12 cellular contexts compared by ENCODE assay signal in the genomic region with DNA sequence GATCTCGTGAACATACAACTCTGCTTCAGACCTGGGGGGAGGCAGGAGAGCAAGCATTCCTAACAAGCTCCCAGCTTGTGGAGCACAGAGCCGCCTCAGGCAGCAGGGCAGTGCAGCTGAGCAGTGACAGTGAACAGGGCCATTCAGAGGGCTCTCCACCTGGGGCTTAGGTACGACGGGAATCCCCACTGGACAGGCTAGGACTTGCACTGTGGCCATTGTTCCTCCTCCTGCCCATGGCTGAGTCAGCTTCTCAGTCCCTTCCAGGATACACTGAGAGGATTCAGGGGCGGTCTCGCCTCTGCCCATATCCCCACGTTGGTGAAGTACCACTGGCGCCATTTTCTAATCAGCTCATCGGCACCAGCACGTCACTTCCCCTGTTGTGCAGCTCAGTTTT.
DNase-seq lines count a peak whose midpoint lies in the region; ATAC-seq and TF ChIP-seq lines count a peak whose summit lies in the region.
"Had no signal": no experiment of that assay in that cellular context is flagged by ENCODE, and none has a peak within 500 bp of the region (broad histone marks: within the 10 kb centered on the region; RNA-seq: fewer than 3 reads in every experiment).

No MANE protein-coding gene starts in this region.

- H3K27ac ChIP-seq in brain microvascular endothelial cell: no peak overlapping the region
- H3K27ac ChIP-seq: C4-2B, VCaP had no signal

- H3K27me3 Mint-ChIP-seq in CD14-positive monocyte (ENCODE audit: low read depth in 3 of 3) (no peaks in the 10 kb centered on the region), T-cell (no peaks in the 10 kb centered on the region)

- H3K4me1 ChIP-seq in iPS-15b (ENCODE audit: control insufficient read depth, insufficient read depth, low read length): peaks cover 32% of the 10 kb centered on the region

- ATAC-seq in HG03442 (IDR thresholded peaks at IDR 0.05; ENCODE audit: unreplicated experiment) (peak; percentile 40), T-cell (replicated peaks in 1 of 4) (peak in 3 of 4 experiments; percentile 18 to 23 (median 21)), HG03045 (IDR thresholded peaks at IDR 0.05; ENCODE audit: unreplicated experiment) (no peak)

- CTCF ChIA-PET in T-cell (lab: Charles Lee): interaction anchor here in 1 of 2 donors (1.7 kb wide), 1 partner anchor 74 kb away, joined by 4 read pairs; the partner anchor contains the start of gene IKZF1

- in situ Hi-C loops in brain microvascular endothelial cell (cut with HindIII; ENCODE audit: low pct_ligation_motif_present, low sequenced_read_pairs): no loop called here

- peaks cover 0 to 3% (median 0%) of the 10 kb centered on the region in 7 donors for H3K9me3 Mint-ChIP-seq in CD14-positive monocyte
- H3K9me3 Mint-ChIP-seq in T-cell: no peaks in the 10 kb centered on the region

- no peak for TF ChIP-seq CTCF in CD14-positive monocyte (IDR thresholded peaks at IDR 0.05)
- TF ChIP-seq CTCF in brain microvascular endothelial cell (IDR thresholded peaks at IDR 0.05; ENCODE audit: low read depth, low read length, missing control alignments): no peak

- H3K4me1 Mint-ChIP-seq in CD14-positive monocyte: peaks cover 2% of the 10 kb centered on the region
- H3K4me1 Mint-ChIP-seq in T-cell: peaks cover 92 to 97% (median 96%) of the 10 kb centered on the region in 3 donors

- DNase-seq in CD14-positive monocyte (ENCODE audit: low spot score) (no peak), T-cell (no peak), brain microvascular endothelial cell (no peak), hepatic stellate cell (ENCODE audit: low spot score) (no peak), occipital lobe (lab: John Stamatoyannopoulos, UW) (no peak)
- DNase-seq: NCI-H1048, retina had no signal

- no peak overlapping the region for H3K4me3 Mint-ChIP-seq in CD14-positive monocyte
- peak overlapping the region in 1 of 3 donors; percentile 15 for H3K4me3 Mint-ChIP-seq in T-cell

- H3K27me3 ChIP-seq in iPS-15b (ENCODE audit: control insufficient read depth, insufficient read depth, low read length) (no peaks in the 10 kb centered on the region), brain microvascular endothelial cell (replicated peaks) (no peaks in the 10 kb centered on the region)

- H3K9ac ChIP-seq in iPS-15b (ENCODE audit: low read depth, low read length): no peak overlapping the region

- intact Hi-C loops in CD14-positive monocyte (cut with micrococcal nuclease): no loop called here

- POLR2A ChIA-PET in T-cell (lab: Charles Lee): interaction anchor here in 1 of 2 donors (0.5 kb wide), 1 partner anchor 337 kb away, joined by 3 read pairs; no protein-coding TSS in a partner anchor

- H3K27ac Mint-ChIP-seq in CD14-positive monocyte (peak overlapping the region; percentile 6 to 73 (median 64)), T-cell (peak overlapping the region; percentile 71 to 86)

- H3K4me3 ChIP-seq in iPS-15b (ENCODE audit: low read depth, low read length) (peak overlapping the region; percentile 31), brain microvascular endothelial cell (ENCODE audit: low read depth, low read length) (no peak overlapping the region)

- H3K36me3 Mint-ChIP-seq in CD14-positive monocyte: peaks cover 85 to 93% of the 10 kb centered on the region in 2 donors
- peaks cover 74% of the 10 kb centered on the region for H3K36me3 Mint-ChIP-seq in T-cell

- H3K9me3 ChIP-seq in iPS-15b (ENCODE audit: control insufficient read depth, insufficient read depth, low read length): no peaks in the 10 kb centered on the region

- H3K36me3 ChIP-seq in iPS-15b (ENCODE audit: control insufficient read depth, insufficient read depth, low read length) (no peaks in the 10 kb centered on the region), brain microvascular endothelial cell (replicated peaks) (no peaks in the 10 kb centered on the region)
